In the genomic region with DNA sequence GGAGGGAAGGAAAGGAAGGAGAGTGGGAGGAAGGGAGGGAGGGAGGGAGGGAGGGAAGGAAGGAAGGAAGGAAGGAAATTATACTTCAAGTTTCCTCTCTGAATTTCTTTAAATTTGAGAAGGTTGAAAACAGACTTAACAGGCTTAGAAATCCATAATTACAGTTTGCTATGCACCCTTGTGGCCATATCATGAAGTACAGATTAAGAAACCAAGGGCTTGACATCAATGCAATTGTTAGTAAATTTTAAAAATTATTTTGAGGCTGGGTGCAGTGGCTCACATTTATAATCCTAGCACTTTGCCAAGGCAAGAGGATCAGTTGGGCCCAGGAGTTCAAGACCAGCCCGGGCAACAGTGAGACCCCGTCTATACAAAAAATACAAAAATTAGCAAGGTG, we compare ENCODE assay signal across 9 cellular contexts. TPM values are rescaled to one million over a fixed set of nuclear protein-coding genes. Genes with fewer than 3 reads are reported as not detected.
A peak's percentile ranks its signal among the peaks of the same experiment; 100 is the strongest.
DNase-seq lines count a peak whose midpoint lies in the region; ATAC-seq and TF ChIP-seq lines count a peak whose summit lies in the region.
"Had no signal": no experiment of that assay in that cellular context is flagged by ENCODE, and none has a peak within 500 bp of the region (broad histone marks: within the 10 kb centered on the region; RNA-seq: fewer than 3 reads in every experiment).

No MANE protein-coding gene starts in this region.

- no peak overlapping the region for H3K27ac Mint-ChIP-seq in natural killer cell
- H3K27ac Mint-ChIP-seq in natural killer cell treated with Interleukin-12 subunit alpha and Interleukin-12 subunit beta and Interleukin-15 and Interleukin-18, amount 100 ng/mL, for 72 hours: no peak overlapping the region

- TF ChIP-seq CTCF in natural killer cell (IDR thresholded peaks at IDR 0.05): peak; percentile 50

- H3K36me3 Mint-ChIP-seq in natural killer cell: peaks cover 13% of the 10 kb centered on the region
- peaks cover 26% of the 10 kb centered on the region for H3K36me3 Mint-ChIP-seq in natural killer cell treated with Interleukin-12 subunit alpha and Interleukin-12 subunit beta and Interleukin-15 and Interleukin-18, amount 100 ng/mL, for 72 hours

- no peak overlapping the region for H3K4me3 Mint-ChIP-seq in natural killer cell
- H3K4me3 Mint-ChIP-seq in natural killer cell treated with Interleukin-12 subunit alpha and Interleukin-12 subunit beta and Interleukin-15 and Interleukin-18, amount 100 ng/mL, for 72 hours: no peak overlapping the region

- ATAC-seq in natural killer cell: peak; percentile 57 to 85 (median 70)
- no peak for ATAC-seq in natural killer cell treated with Interleukin-12 subunit alpha and Interleukin-12 subunit beta and Interleukin-15 and Interleukin-18, amount 100 ng/mL, for 72 hours
- ATAC-seq in GM21737 (IDR thresholded peaks at IDR 0.05; ENCODE audit: unreplicated experiment): no peak
- ATAC-seq: Panc1 had no signal

- peaks cover 5 to 6% of the 10 kb centered on the region in 2 donors for H3K4me1 Mint-ChIP-seq in natural killer cell
- peaks cover 5 to 9% of the 10 kb centered on the region in 2 donors for H3K4me1 Mint-ChIP-seq in natural killer cell treated with Interleukin-12 subunit alpha and Interleukin-12 subunit beta and Interleukin-15 and Interleukin-18, amount 100 ng/mL, for 72 hours (ENCODE audit: low read depth in 2 of 2)

- DNase-seq in natural killer cell (no peak), RPMI7951 (ENCODE audit: low read depth) (peak; percentile 17), fibroblast of the conjunctiva (ENCODE audit: low read depth) (peak; percentile 20), NCI-H2107 treated with DMSO at 0.1 percent for 48 hours (lab: John Stamatoyannopoulos, UW; ENCODE audit: unreplicated experiment) (no peak), DMS153 treated with DMSO at 0.1 percent for 48 hours (lab: John Stamatoyannopoulos, UW; ENCODE audit: unreplicated experiment) (no peak), SHP77 treated with DMSO at 0.1 percent for 48 hours (lab: John Stamatoyannopoulos, UW) (no peak)
- no peak for DNase-seq in natural killer cell treated with Interleukin-12 subunit alpha and Interleukin-12 subunit beta and Interleukin-15 and Interleukin-18, amount 100 ng/mL, for 72 hours (ENCODE audit: low spot score)

- intact Hi-C loops in natural killer cell (cut with micrococcal nuclease): loop anchor here (1.0 kb wide), 1 partner anchor 259 kb away; no protein-coding TSS in a partner anchor

- no peaks in the 10 kb centered on the region for H3K27me3 Mint-ChIP-seq in natural killer cell (ENCODE audit: low read depth in 2 of 2)
- no peaks in the 10 kb centered on the region for H3K27me3 Mint-ChIP-seq in natural killer cell treated with Interleukin-12 subunit alpha and Interleukin-12 subunit beta and Interleukin-15 and Interleukin-18, amount 100 ng/mL, for 72 hours

- H3K9me3 Mint-ChIP-seq in natural killer cell: no peaks in the 10 kb centered on the region
- H3K9me3 Mint-ChIP-seq in natural killer cell treated with Interleukin-12 subunit alpha and Interleukin-12 subunit beta and Interleukin-15 and Interleukin-18, amount 100 ng/mL, for 72 hours: no peaks in the 10 kb centered on the region

RNA-seq across cellular contexts. Expression of a gene that starts 14.4 kb away (rescaled TPM):
- 10 to 100 TPM; 50.7 to 56.9 (median 55.2) TPM for total RNA-seq in natural killer cell
- total RNA-seq in natural killer cell treated with Interleukin-12 subunit alpha and Interleukin-12 subunit beta and Interleukin-15 and Interleukin-18, amount 100 ng/mL, for 72 hours: 100 to 1,000 TPM; 157 to 164 TPM
- total RNA-seq in RPMI7951 (2014; rRNA removed; shearing (Covaris generic)): 41.5 and 45.1 TPM in 2 replicates

RNA-seq across cellular contexts. Expression of a gene that starts 36.0 kb away (rescaled TPM):
- total RNA-seq in natural killer cell: not detected
- total RNA-seq in natural killer cell treated with Interleukin-12 subunit alpha and Interleukin-12 subunit beta and Interleukin-15 and Interleukin-18, amount 100 ng/mL, for 72 hours: not detected
- not detected in 2 replicates for total RNA-seq in RPMI7951 (2014; rRNA removed; shearing (Covaris generic))

RNA-seq across cellular contexts. Expression of a gene that starts 47.3 kb away (rescaled TPM):
- 100 to 1,000 TPM; 133 to 153 (median 143) TPM for total RNA-seq in natural killer cell
- 100 to 1,000 TPM; 115 to 140 TPM for total RNA-seq in natural killer cell treated with Interleukin-12 subunit alpha and Interleukin-12 subunit beta and Interleukin-15 and Interleukin-18, amount 100 ng/mL, for 72 hours
- 92.8 and 107 TPM in 2 replicates for total RNA-seq in RPMI7951 (2014; rRNA removed; shearing (Covaris generic))

RNA-seq across cellular contexts. Expression of a gene that starts 51.0 kb away (rescaled TPM):
- total RNA-seq in natural killer cell: 1 to 10 TPM in 2 of 3 donors, under 1 TPM in 1; 0.97 to 3.7 (median 1.6) TPM
- under 1 TPM; 0.45 to 0.59 TPM for total RNA-seq in natural killer cell treated with Interleukin-12 subunit alpha and Interleukin-12 subunit beta and Interleukin-15 and Interleukin-18, amount 100 ng/mL, for 72 hours
- total RNA-seq in RPMI7951 (2014; rRNA removed; shearing (Covaris generic)): 1.9 and 4.8 TPM in 2 replicates

Comparison
In these comparisons a context has a peak if more than half of its experiments do, and no peak if none do; other contexts are left out.
1. ATAC-seq: peak in natural killer cell (3 of 3); none in natural killer cell treated with Interleukin-12 subunit alpha and Interleukin-12 subunit beta and Interleukin-15 and Interleukin-18, amount 100 ng/mL, for 72 hours (0 of 2) and GM21737 (single experiment).
2. DNase-seq: peak in RPMI7951 (single experiment) and fibroblast of the conjunctiva (single experiment); none in natural killer cell (single experiment), natural killer cell treated with Interleukin-12 subunit alpha and Interleukin-12 subunit beta and Interleukin-15 and Interleukin-18, amount 100 ng/mL, for 72 hours (single experiment), NCI-H2107 treated with DMSO at 0.1 percent for 48 hours (single experiment), DMS153 treated with DMSO at 0.1 percent for 48 hours (single experiment) and SHP77 treated with DMSO at 0.1 percent for 48 hours (single experiment).